Comparison of ENCODE assay signal across 8 cellular contexts in genomic region chr3:123642182-123642956, GRCh38. TPM values are rescaled to one million over a fixed set of nuclear protein-coding genes. Genes with fewer than 3 reads are reported as not detected.
A peak's percentile ranks its signal among the peaks of the same experiment; 100 is the strongest.
DNase-seq lines count a peak whose midpoint lies in the region; ATAC-seq and TF ChIP-seq lines count a peak whose summit lies in the region.

No MANE protein-coding gene starts in this region.

- TF ChIP-seq CTCF in GM12801 (IDR thresholded peaks at IDR 0.05; ENCODE audit: extremely low read depth, insufficient read length): peak; percentile 55
- TF ChIP-seq CTCF in LNCaP clone FGC (IDR thresholded peaks at IDR 0.05; ENCODE audit: control insufficient read depth, extremely low read depth, insufficient read depth): peak; percentile 79
- peak; percentile 92 for TF ChIP-seq CTCF in retinal pigment epithelial cell (conservative IDR thresholded peaks at IDR 0.05; ENCODE audit: low read depth, low read length)

- 26% methylated on average over 3 of the region's 3 CpGs for WGBS in right cardiac atrium

- H3K27ac ChIP-seq in right cardiac atrium (ENCODE audit: low read length): no peak overlapping the region

- DNase-seq in H7 (peak; percentile 91), LNCaP clone FGC (ENCODE audit: low read depth) (peak; percentile 72), SIG-M5 treated with dmso at 0.1 percent for 504 hours (lab: John Stamatoyannopoulos, UW; ENCODE audit: unreplicated experiment) (peak; percentile 92), right cardiac atrium (peak; percentile 59 to 84 (median 77)), retinal pigment epithelial cell (ENCODE audit: low read depth) (peak; percentile 66), NCI-H345 treated with DMSO at 0.1 percent for 48 hours (lab: John Stamatoyannopoulos, UW; ENCODE audit: unreplicated experiment) (no peak)
- DNase-seq in activated naive CD8-positive, alpha-beta T cell treated with anti-CD3 and anti-CD28 coated beads, Interleukin-2, amount 50 U/mL, for 24 hours: peak; percentile 67

- H3K9me3 ChIP-seq in right cardiac atrium (ENCODE audit: control insufficient read depth, low read length): no peaks in the 10 kb centered on the region

- H3K4me3 Mint-ChIP-seq in activated naive CD8-positive, alpha-beta T cell treated with anti-CD3 and anti-CD28 coated beads, Interleukin-2, amount 50 U/mL, for 24 hours: no peak overlapping the region

- no peaks in the 10 kb centered on the region for H3K36me3 Mint-ChIP-seq in activated naive CD8-positive, alpha-beta T cell treated with anti-CD3 and anti-CD28 coated beads, Interleukin-2, amount 50 U/mL, for 24 hours (ENCODE audit: low read depth)

- H3K27me3 ChIP-seq in H7 (ENCODE audit: control insufficient read depth, insufficient read depth, low read length) (no peaks in the 10 kb centered on the region), right cardiac atrium (ENCODE audit: control insufficient read depth, insufficient read depth) (no peaks in the 10 kb centered on the region)

- peak; percentile 80 for ATAC-seq in activated naive CD8-positive, alpha-beta T cell treated with anti-CD3 and anti-CD28 coated beads, Interleukin-2, amount 50 U/mL, for 24 hours
- ATAC-seq in right cardiac atrium: peak; percentile 70 to 80

- H3K27ac Mint-ChIP-seq in activated naive CD8-positive, alpha-beta T cell treated with anti-CD3 and anti-CD28 coated beads, Interleukin-2, amount 50 U/mL, for 24 hours: no peak overlapping the region

- no peaks in the 10 kb centered on the region for H3K4me1 Mint-ChIP-seq in activated naive CD8-positive, alpha-beta T cell treated with anti-CD3 and anti-CD28 coated beads, Interleukin-2, amount 50 U/mL, for 24 hours

- H3K36me3 ChIP-seq in H7 (replicated peaks; ENCODE audit: control insufficient read depth, insufficient read depth, low read length): no peaks in the 10 kb centered on the region

- no peaks in the 10 kb centered on the region for H3K4me1 ChIP-seq in right cardiac atrium (ENCODE audit: control insufficient read depth, insufficient read depth, low read length)

- intact Hi-C loops in right cardiac atrium (cut with DNase I): no loop called here

- no peaks in the 10 kb centered on the region for H3K9me3 Mint-ChIP-seq in activated naive CD8-positive, alpha-beta T cell treated with anti-CD3 and anti-CD28 coated beads, Interleukin-2, amount 50 U/mL, for 24 hours

- H3K4me3 ChIP-seq in H7 (ENCODE audit: insufficient read depth, low read depth, low read length) (no peak overlapping the region), LNCaP clone FGC (ENCODE audit: low read depth, low read length) (no peak overlapping the region), right cardiac atrium (ENCODE audit: low read length) (no peak overlapping the region), retinal pigment epithelial cell (ENCODE audit: low read length) (no peak overlapping the region)

- H3K27me3 Mint-ChIP-seq in activated naive CD8-positive, alpha-beta T cell treated with anti-CD3 and anti-CD28 coated beads, Interleukin-2, amount 50 U/mL, for 24 hours: no peaks in the 10 kb centered on the region

RNA-seq across cellular contexts. Expression of gene HACD2, which starts 57.5 kb away (rescaled TPM):
- total RNA-seq in H7 (2014; rRNA removed; shearing (Covaris generic)): 15.0 and 17.2 TPM in 2 replicates
- total RNA-seq in right cardiac atrium: 10 to 100 TPM; 19.1 to 37.8 (median 21.7) TPM
- polyA plus RNA-seq in right cardiac atrium: 11.8 TPM
